ENCODE assay signal across 21 cellular contexts in the genomic region with DNA sequence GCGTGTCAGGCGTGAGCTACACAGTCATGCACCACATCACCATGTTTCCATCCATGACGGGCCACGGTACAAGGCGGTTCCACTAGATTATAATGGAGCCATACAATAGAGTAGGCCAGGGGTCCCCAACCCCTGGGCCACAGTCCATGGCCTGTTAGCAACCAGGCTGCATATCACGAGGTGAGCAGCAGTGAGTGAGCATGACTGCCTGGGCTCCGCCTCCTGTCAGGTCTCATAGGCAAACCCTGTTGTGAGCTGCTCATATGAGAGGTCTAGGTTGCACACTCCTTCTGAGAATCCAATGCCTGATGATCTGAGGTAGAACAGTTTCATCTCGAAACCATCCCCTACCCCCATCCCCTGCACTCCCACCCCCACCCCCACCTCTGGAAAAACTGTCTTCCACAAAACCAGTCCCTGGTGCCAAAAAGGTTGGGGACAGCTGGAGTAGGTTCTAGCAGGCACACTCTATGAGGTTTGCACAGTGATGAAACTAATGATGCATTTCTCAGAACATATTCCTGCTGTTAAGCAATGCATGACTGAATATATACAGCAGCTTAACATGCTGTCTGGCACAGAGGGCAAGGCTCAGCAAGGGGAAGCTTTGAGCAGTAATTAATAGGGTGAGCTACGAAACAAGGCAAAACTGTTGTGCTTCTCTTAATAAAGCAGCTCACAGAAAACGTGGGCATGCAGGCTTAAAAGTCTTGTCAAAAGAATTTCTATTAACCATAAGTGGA.
DNase-seq lines count a peak whose midpoint lies in the region; ATAC-seq and TF ChIP-seq lines count a peak whose summit lies in the region.
"Had no signal": no experiment of that assay in that cellular context is flagged by ENCODE, and none has a peak within 500 bp of the region (broad histone marks: within the 10 kb centered on the region; RNA-seq: fewer than 3 reads in every experiment).

No MANE protein-coding gene starts in this region.

- CTCF ChIA-PET in A673 (lab: Charles Lee) = no interaction called here

- no peaks in the 10 kb centered on the region for H3K79me2 ChIP-seq in neural progenitor cell (ENCODE audit: low read depth)

- no TSS peak for BruUV-seq in A673 (replicated peaks; lab: Mats Ljungman, UMichigan)

- H3K36me3 Mint-ChIP-seq in neural progenitor cell = peaks cover 23% of the 10 kb centered on the region
- peaks cover 11% of the 10 kb centered on the region for H3K36me3 Mint-ChIP-seq in activated naive CD8-positive, alpha-beta T cell treated with anti-CD3 and anti-CD28 coated beads for 36 hours

- H3K27ac ChIP-seq in A673 (ENCODE audit: low read depth, low read length, poor library complexity, severe bottlenecking) = peak overlapping the region; percentile 42
- no peak overlapping the region for H3K27ac ChIP-seq in neural progenitor cell
- H3K27ac ChIP-seq: esophagus squamous epithelium, uterus had no signal

- H3K36me3 ChIP-seq in A673 (ENCODE audit: insufficient read depth, low read length, poor library complexity, severe bottlenecking) (no peaks in the 10 kb centered on the region), neural progenitor cell (no peaks in the 10 kb centered on the region)
- H3K36me3 ChIP-seq: uterus had no signal

- intact Hi-C loops in A673 (cut with micrococcal nuclease; ENCODE audit: unreplicated experiment) = no loop called here

- H3K4me1 ChIP-seq in A673 (ENCODE audit: insufficient read depth, low read length, poor library complexity, severe bottlenecking) (peaks cover 8% of the 10 kb centered on the region), neural progenitor cell (no peaks in the 10 kb centered on the region)
- H3K4me1 ChIP-seq: uterus had no signal

- DNase-seq in A673 (ENCODE audit: low spot score) (no peak), NCI-H1694 (lab: John Stamatoyannopoulos, UW) (peak; percentile 98), fibroblast of villous mesenchyme (ENCODE audit: low read depth) (peak; percentile 93), neural progenitor cell (ENCODE audit: low spot score) (no peak), HUDEP-2 (lab: John Stamatoyannopoulos, UW; ENCODE audit: unreplicated experiment in 76 of 76) (no peak), HT-29 (ENCODE audit: low spot score) (no peak)
- DNase-seq in activated naive CD8-positive, alpha-beta T cell treated with anti-CD3 and anti-CD28 coated beads for 36 hours = no peak
- DNase-seq: activated CD4-positive, alpha-beta T cell treated with anti-CD3 and anti-CD28 coated beads for 4 hours; CD4-positive, CD25-positive, alpha-beta regulatory T cell; effector memory CD8-positive, alpha-beta T cell; esophagus squamous epithelium; KG1; left ventricle myocardium superior; mucosa of descending colon; NCI-H1048; NCI-H2081 treated with DMSO at 0.1 percent for 48 hours; NCI-H510A treated with DMSO at 0.1 percent for 48 hours; stimulated activated CD4-positive, alpha-beta T cell treated with anti-CD3 and anti-CD28 coated beads, Interleukin-12 subunit alpha, Interleukin-12 subunit beta, amount 100 ng/mL, for 4 hours; uterus had no signal

- H3K4me2 ChIP-seq in neural progenitor cell = no peak overlapping the region

- H3K4me1 Mint-ChIP-seq in neural progenitor cell = peaks cover 32% of the 10 kb centered on the region
- no peaks in the 10 kb centered on the region for H3K4me1 Mint-ChIP-seq in activated naive CD8-positive, alpha-beta T cell treated with anti-CD3 and anti-CD28 coated beads for 36 hours

- no peak overlapping the region for H3K4me3 ChIP-seq in A673 (ENCODE audit: low read depth, low read length, poor library complexity, severe bottlenecking)
- H3K4me3 ChIP-seq in fibroblast of villous mesenchyme (ENCODE audit: low read depth, low read length) = no peak overlapping the region
- H3K4me3 ChIP-seq in neural progenitor cell = no peak overlapping the region
- H3K4me3 ChIP-seq: esophagus squamous epithelium, mucosa of descending colon, uterus had no signal

- H2AFZ ChIP-seq in neural progenitor cell (replicated peaks) = no peak overlapping the region

- no peak overlapping the region for H3K4me3 Mint-ChIP-seq in neural progenitor cell
- H3K4me3 Mint-ChIP-seq in activated naive CD8-positive, alpha-beta T cell treated with anti-CD3 and anti-CD28 coated beads for 36 hours = no peak overlapping the region
- H3K4me3 Mint-ChIP-seq: activated naive CD8-positive, alpha-beta T cell; CD4-positive, CD25-positive, alpha-beta regulatory T cell; effector memory CD8-positive, alpha-beta T cell had no signal

- POLR2A ChIA-PET in A673 (lab: Charles Lee; ENCODE audit: low non-redundant PET) = no interaction called here

- H4K20me1 ChIP-seq in neural progenitor cell (ENCODE audit: low read depth) = no peaks in the 10 kb centered on the region

- ATAC-seq in GM18858 (IDR thresholded peaks at IDR 0.05; ENCODE audit: unreplicated experiment) = no peak
- ATAC-seq: effector memory CD8-positive, alpha-beta T cell; left ventricle myocardium superior; mucosa of descending colon had no signal

- no peaks in the 10 kb centered on the region for H3F3A ChIP-seq in neural progenitor cell (ENCODE audit: low read depth)

- H3K9ac ChIP-seq in neural progenitor cell = no peak overlapping the region

- H3K9me3 ChIP-seq in A673 (ENCODE audit: low read depth, low read length, poor library complexity, severe bottlenecking) (no peaks in the 10 kb centered on the region), neural progenitor cell (ENCODE audit: low read depth) (no peaks in the 10 kb centered on the region)
- H3K9me3 ChIP-seq: esophagus squamous epithelium, mucosa of descending colon, uterus had no signal

- no peaks in the 10 kb centered on the region for H3K27me3 Mint-ChIP-seq in neural progenitor cell (ENCODE audit: insufficient read depth, low read depth)
- H3K27me3 Mint-ChIP-seq in activated naive CD8-positive, alpha-beta T cell treated with anti-CD3 and anti-CD28 coated beads for 36 hours = no peaks in the 10 kb centered on the region
- H3K27me3 Mint-ChIP-seq: activated naive CD8-positive, alpha-beta T cell; CD4-positive, CD25-positive, alpha-beta regulatory T cell; effector memory CD8-positive, alpha-beta T cell had no signal

- peak overlapping the region; percentile 74 for H3K27ac Mint-ChIP-seq in neural progenitor cell
- H3K27ac Mint-ChIP-seq in activated naive CD8-positive, alpha-beta T cell treated with anti-CD3 and anti-CD28 coated beads for 36 hours = no peak overlapping the region
- H3K27ac Mint-ChIP-seq: activated naive CD8-positive, alpha-beta T cell; CD4-positive, CD25-positive, alpha-beta regulatory T cell; effector memory CD8-positive, alpha-beta T cell had no signal

- H3K27me3 ChIP-seq in A673 (replicated peaks; ENCODE audit: insufficient read depth, low read depth, low read length, poor library complexity) (no peaks in the 10 kb centered on the region), neural progenitor cell (no peaks in the 10 kb centered on the region)
- H3K27me3 ChIP-seq: esophagus squamous epithelium, uterus had no signal

- no peak for TF ChIP-seq CTCF in A673 (conservative IDR thresholded peaks at IDR 0.05; ENCODE audit: low read depth, low read length)
- no peak for TF ChIP-seq CTCF in fibroblast of villous mesenchyme (IDR thresholded peaks at IDR 0.05; ENCODE audit: insufficient read depth, low read depth, low read length)
- TF ChIP-seq CTCF in neural progenitor cell (IDR thresholded peaks at IDR 0.05) = no peak

- no peaks in the 10 kb centered on the region for H3K9me3 Mint-ChIP-seq in neural progenitor cell
- H3K9me3 Mint-ChIP-seq in activated naive CD8-positive, alpha-beta T cell treated with anti-CD3 and anti-CD28 coated beads for 36 hours = no peaks in the 10 kb centered on the region
- H3K9me3 Mint-ChIP-seq: CD4-positive, CD25-positive, alpha-beta regulatory T cell; effector memory CD8-positive, alpha-beta T cell had no signal

Comparison
In these comparisons a context has a peak if more than half of its experiments do, and no peak if none do; other contexts are left out.
1. DNase-seq: peak in NCI-H1694 (single experiment) and fibroblast of villous mesenchyme (single experiment); none in A673 (single experiment), neural progenitor cell (single experiment), activated naive CD8-positive, alpha-beta T cell treated with anti-CD3 and anti-CD28 coated beads for 36 hours (single experiment), HUDEP-2 (0 of 76) and HT-29 (single experiment).